12 cellular contexts compared by ENCODE assay signal in genomic region chr6:162941128-162941527, GRCh38.
A peak's percentile ranks its signal among the peaks of the same experiment; 100 is the strongest.
DNase-seq lines count a peak whose midpoint lies in the region; ATAC-seq and TF ChIP-seq lines count a peak whose summit lies in the region.
"Had no signal": no experiment of that assay in that cellular context is flagged by ENCODE, and none has a peak within 500 bp of the region (broad histone marks: within the 10 kb centered on the region; RNA-seq: fewer than 3 reads in every experiment).

No MANE protein-coding gene starts in this region.

- H3K79me2 ChIP-seq in fibroblast of lung (ENCODE audit: control insufficient read depth, insufficient read depth, low read length) (no peaks in the 10 kb centered on the region), neural progenitor cell (ENCODE audit: low read depth) (no peaks in the 10 kb centered on the region)

- H3K4me3 Mint-ChIP-seq in brain, result no peak overlapping the region
- H3K4me3 Mint-ChIP-seq in neural progenitor cell, result no peak overlapping the region
- no peak overlapping the region for H3K4me3 Mint-ChIP-seq in WTC11
- no peak overlapping the region for H3K4me3 Mint-ChIP-seq in activated T-helper 2 cell treated with anti-CD3 and anti-CD28 coated beads, Interferon-gamma antibody, Interleukin-2, Interleukin-4, amounts not matched to agents 10 μg/mL and 5 μg/mL and 100 μg/mL, durations not matched to agents 14 hours and 24 hours and 36 hours (ENCODE audit: low read depth)
- H3K4me3 Mint-ChIP-seq: B cell; CD4-positive, alpha-beta memory T cell had no signal

- no peaks in the 10 kb centered on the region for H4K20me1 ChIP-seq in fibroblast of lung (ENCODE audit: control insufficient read depth, extremely low read depth, insufficient read depth, low read length)
- no peaks in the 10 kb centered on the region for H4K20me1 ChIP-seq in neural progenitor cell (ENCODE audit: low read depth)

- H3K4me1 ChIP-seq in fibroblast of lung (ENCODE audit: control insufficient read depth, extremely low read depth, insufficient read depth, low read length), result no peaks in the 10 kb centered on the region
- H3K4me1 ChIP-seq in neural progenitor cell, result peaks cover 17% of the 10 kb centered on the region
- no peaks in the 10 kb centered on the region for H3K4me1 ChIP-seq in aorta (ENCODE audit: control insufficient read depth in 1 of 2, insufficient read depth in 2 of 2, low read length in 2 of 2)

- H3K36me3 ChIP-seq in fibroblast of lung (ENCODE audit: control insufficient read depth, insufficient read depth, low read length), result no peaks in the 10 kb centered on the region
- H3K36me3 ChIP-seq in neural progenitor cell, result no peaks in the 10 kb centered on the region
- H3K36me3 ChIP-seq in aorta (ENCODE audit: control insufficient read depth in 1 of 2, insufficient read depth in 2 of 2, low read length in 1 of 2), result no peaks in the 10 kb centered on the region

- peaks cover 21 to 45% (median 32%) of the 10 kb centered on the region in 5 experiments for H3K9me3 Mint-ChIP-seq in brain
- peaks cover 14% of the 10 kb centered on the region for H3K9me3 Mint-ChIP-seq in neural progenitor cell
- peaks cover 11% of the 10 kb centered on the region for H3K9me3 Mint-ChIP-seq in WTC11
- H3K9me3 Mint-ChIP-seq in activated T-helper 2 cell treated with anti-CD3 and anti-CD28 coated beads, Interferon-gamma antibody, Interleukin-2, Interleukin-4, amounts not matched to agents 10 μg/mL and 5 μg/mL and 100 μg/mL, durations not matched to agents 14 hours and 24 hours and 36 hours, result peaks cover 27% of the 10 kb centered on the region

- no peak overlapping the region for H3K4me3 ChIP-seq in AG10803 (ENCODE audit: low read length)
- no peak overlapping the region for H3K4me3 ChIP-seq in fibroblast of lung (replicated peaks in 1 of 4; ENCODE audit: control extremely low read depth in 1 of 4, insufficient read depth in 1 of 4, low read depth in 3 of 4, low read length in 4 of 4)
- no peak overlapping the region for H3K4me3 ChIP-seq in neural progenitor cell
- H3K4me3 ChIP-seq in aorta (ENCODE audit: low read length in 2 of 2), result no peak overlapping the region

- POLR2A ChIA-PET in WTC11 (lab: Charles Lee), result no interaction called here

- H3K27me3 Mint-ChIP-seq in brain, result no peaks in the 10 kb centered on the region
- H3K27me3 Mint-ChIP-seq in neural progenitor cell (ENCODE audit: insufficient read depth, low read depth), result peaks cover 2% of the 10 kb centered on the region
- no peaks in the 10 kb centered on the region for H3K27me3 Mint-ChIP-seq in WTC11 (ENCODE audit: low read depth)
- H3K27me3 Mint-ChIP-seq in activated T-helper 2 cell treated with anti-CD3 and anti-CD28 coated beads, Interferon-gamma antibody, Interleukin-2, Interleukin-4, amounts not matched to agents 10 μg/mL and 5 μg/mL and 100 μg/mL, durations not matched to agents 14 hours and 24 hours and 36 hours (ENCODE audit: low read depth), result no peaks in the 10 kb centered on the region
- H3K27me3 Mint-ChIP-seq: B cell had no signal

- no peak overlapping the region for H3K4me2 ChIP-seq in fibroblast of lung (ENCODE audit: extremely low read depth, insufficient read depth, low read length)
- no peak overlapping the region for H3K4me2 ChIP-seq in neural progenitor cell

- H3K9me3 ChIP-seq in fibroblast of lung (ENCODE audit: control insufficient read depth, insufficient read depth, low read depth, low read length) (no peaks in the 10 kb centered on the region), neural progenitor cell (ENCODE audit: low read depth) (no peaks in the 10 kb centered on the region), aorta (ENCODE audit: control insufficient read depth, low read length) (peaks cover 3% of the 10 kb centered on the region)

- H3K9ac ChIP-seq in fibroblast of lung (ENCODE audit: insufficient read depth, low read length) (no peak overlapping the region), neural progenitor cell (no peak overlapping the region)

- ATAC-seq in GM18870 (IDR thresholded peaks at IDR 0.05; ENCODE audit: unreplicated experiment), result no peak
- ATAC-seq in WTC11, result no peak
- ATAC-seq in aorta (ENCODE audit: low FRiP score), result no peak

- DNase-seq in AG10803 (ENCODE audit: low read depth) (peak; percentile 12), fibroblast of lung (ENCODE audit: low read depth in 2 of 2) (no peak), neural progenitor cell (ENCODE audit: low spot score) (no peak), WTC11 (ENCODE audit: low spot score) (no peak), aorta (no peak)
- no peak for DNase-seq in activated T-helper 2 cell treated with anti-CD3 and anti-CD28 coated beads, Interferon-gamma antibody, Interleukin-2, Interleukin-4, amounts not matched to agents 10 μg/mL and 5 μg/mL and 100 μg/mL, durations not matched to agents 14 hours and 24 hours and 36 hours (ENCODE audit: low spot score)
- DNase-seq: CD4-positive, alpha-beta memory T cell; DMS79 had no signal

- no peaks in the 10 kb centered on the region for H3F3A ChIP-seq in neural progenitor cell (ENCODE audit: low read depth)

- 58 to 67% methylated on average over 8 of the region's 8 CpGs for WGBS in aorta, 2 donors

- H3K27ac Mint-ChIP-seq in brain (peak overlapping the region in 4 of 5 experiments; percentile 54 to 70 (median 62)), neural progenitor cell (peak overlapping the region; percentile 91), WTC11 (no peak overlapping the region)
- no peak overlapping the region for H3K27ac Mint-ChIP-seq in activated T-helper 2 cell treated with anti-CD3 and anti-CD28 coated beads, Interferon-gamma antibody, Interleukin-2, Interleukin-4, amounts not matched to agents 10 μg/mL and 5 μg/mL and 100 μg/mL, durations not matched to agents 14 hours and 24 hours and 36 hours
- H3K27ac Mint-ChIP-seq: B cell; CD4-positive, alpha-beta memory T cell had no signal

- peaks cover 28% of the 10 kb centered on the region for H3K4me1 Mint-ChIP-seq in brain
- peaks cover 8% of the 10 kb centered on the region for H3K4me1 Mint-ChIP-seq in neural progenitor cell
- peaks cover 7% of the 10 kb centered on the region for H3K4me1 Mint-ChIP-seq in WTC11
- H3K4me1 Mint-ChIP-seq in activated T-helper 2 cell treated with anti-CD3 and anti-CD28 coated beads, Interferon-gamma antibody, Interleukin-2, Interleukin-4, amounts not matched to agents 10 μg/mL and 5 μg/mL and 100 μg/mL, durations not matched to agents 14 hours and 24 hours and 36 hours (ENCODE audit: low read depth), result no peaks in the 10 kb centered on the region
- H3K4me1 Mint-ChIP-seq: B cell; CD4-positive, alpha-beta memory T cell had no signal

- CTCF ChIA-PET in WTC11 (lab: Charles Lee), result no interaction called here

- H3K36me3 Mint-ChIP-seq in brain, result peaks cover 25% of the 10 kb centered on the region
- H3K36me3 Mint-ChIP-seq in neural progenitor cell, result no peaks in the 10 kb centered on the region
- H3K36me3 Mint-ChIP-seq in WTC11, result no peaks in the 10 kb centered on the region
- no peaks in the 10 kb centered on the region for H3K36me3 Mint-ChIP-seq in activated T-helper 2 cell treated with anti-CD3 and anti-CD28 coated beads, Interferon-gamma antibody, Interleukin-2, Interleukin-4, amounts not matched to agents 10 μg/mL and 5 μg/mL and 100 μg/mL, durations not matched to agents 14 hours and 24 hours and 36 hours (ENCODE audit: low read depth)
- H3K36me3 Mint-ChIP-seq: CD4-positive, alpha-beta memory T cell had no signal

- H3K27me3 ChIP-seq in fibroblast of lung (ENCODE audit: control insufficient read depth, insufficient read depth, low read length) (no peaks in the 10 kb centered on the region), neural progenitor cell (no peaks in the 10 kb centered on the region), aorta (ENCODE audit: control insufficient read depth in 1 of 2, insufficient read depth in 2 of 2, low read length in 1 of 2) (no peaks in the 10 kb centered on the region)

- TF ChIP-seq CTCF in AG10803 (conservative IDR thresholded peaks at IDR 0.05; ENCODE audit: low read length) (no peak), brain (conservative IDR thresholded peaks at IDR 0.05) (no peak), fibroblast of lung (conservative IDR thresholded peaks at IDR 0.05 in 1 of 2, IDR thresholded peaks at IDR 0.05 in 1 of 2; ENCODE audit: low read depth in 1 of 2, low read length in 2 of 2) (no peak), neural progenitor cell (IDR thresholded peaks at IDR 0.05) (no peak), WTC11 (IDR thresholded peaks at IDR 0.05) (no peak)

- peak overlapping the region; percentile 30 for H2AFZ ChIP-seq in fibroblast of lung (ENCODE audit: low read length)
- peak overlapping the region; percentile 85 for H2AFZ ChIP-seq in neural progenitor cell (replicated peaks)

- intact Hi-C loops in activated T-helper 2 cell treated with anti-CD3 and anti-CD28 coated beads, Interferon-gamma antibody, Interleukin-2, Interleukin-4, amounts not matched to agents 10 μg/mL and 5 μg/mL and 100 μg/mL, durations not matched to agents 14 hours and 24 hours and 36 hours (cut with micrococcal nuclease), result no loop called here
- intact Hi-C loops in aorta (cut with DNase I), result no loop called here

- H3K27ac ChIP-seq in fibroblast of lung (ENCODE audit: insufficient read depth, low read length) (no peak overlapping the region), neural progenitor cell (no peak overlapping the region), aorta (ENCODE audit: low read depth in 1 of 2, low read length in 2 of 2) (no peak overlapping the region)
- H3K27ac ChIP-seq: 22Rv1 had no signal

TF ChIP-seq in WTC11, 78 proteins besides CTCF, POLR2A, EP300 and RAD21 (continues in another document):
- TF ChIP-seq E2F1 (CRISPR knock-in tag; IDR thresholded peaks at IDR 0.05) (no peak), ZNF512 (CRISPR knock-in tag; IDR thresholded peaks at IDR 0.05; ENCODE audit: borderline replicate concordance) (no peak)

Comparison
In these comparisons a context has a peak if more than half of its experiments do, and no peak if none do; other contexts are left out.
1. H3K27ac Mint-ChIP-seq: peak in brain (4 of 5) and neural progenitor cell (single experiment); none in WTC11 (single experiment) and activated T-helper 2 cell treated with anti-CD3 and anti-CD28 coated beads, Interferon-gamma antibody, Interleukin-2, Interleukin-4, amounts not matched to agents 10 μg/mL and 5 μg/mL and 100 μg/mL, durations not matched to agents 14 hours and 24 hours and 36 hours (single experiment).